In genomic region chr4:3674479-3674851, GRCh38 we compare ENCODE assay signal across 25 cellular contexts.
"Had no signal": no experiment of that assay in that cellular context is flagged by ENCODE, and none has a peak within 500 bp of the region (broad histone marks: within the 10 kb centered on the region; RNA-seq: fewer than 3 reads in every experiment).

No MANE protein-coding gene starts in this region.

- H3K4me1 Mint-ChIP-seq: activated CD4-positive, alpha-beta T cell treated with anti-CD3 and anti-CD28 coated beads, Interleukin-2, amount 10 ng/mL, durations not matched to agents 7 days and 5 days; activated CD8-positive, alpha-beta memory T cell treated with anti-CD3 and anti-CD28 coated beads, Interleukin-2, amount 10 ng/mL, durations not matched to agents 7 days and 5 days; T-cell had no signal

- DNase-seq: activated CD4-positive, alpha-beta T cell treated with anti-CD3 and anti-CD28 coated beads, Interleukin-2, amount 10 ng/mL, durations not matched to agents 7 days and 5 days; activated CD4-positive, CD25-positive, alpha-beta regulatory T cell treated with anti-CD3 and anti-CD28 coated beads, Interleukin-2, amount 50 U/mL, for 72 hours; activated CD8-positive, alpha-beta memory T cell treated with anti-CD3 and anti-CD28 coated beads, Interleukin-2, amount 10 ng/mL, durations not matched to agents 7 days and 5 days; activated CD8-positive, alpha-beta T cell treated with anti-CD3 and anti-CD28 coated beads for 36 hours; activated gamma-delta T cell; activated naive CD4-positive, alpha-beta T cell treated with anti-CD3 and anti-CD28 coated beads, Interleukin-2, amount 50 U/mL, for 16 hours; activated T-cell treated with anti-CD3 and anti-CD28 coated beads for 4 hours; anterior cingulate cortex; caudate nucleus; dermis blood vessel endothelial cell; effector CD8-positive, alpha-beta T cell; erythroblast; foreskin fibroblast; stimulated activated CD4-positive, alpha-beta T cell treated with anti-CD3 and anti-CD28 coated beads, Interleukin-12 subunit alpha, Interleukin-12 subunit beta, amount 100 ng/mL, for 4 hours; stimulated activated CD4-positive, alpha-beta T cell treated with anti-CD3 and anti-CD28 coated beads, Interleukin-4, amount 100 ng/mL, for 4 hours; stimulated activated naive CD8-positive, alpha-beta T cell treated with anti-CD3 and anti-CD28 coated beads, Interleukin-15, Interleukin-2, amounts not matched to agents 100 U/mL and 50 U/mL, for 24 hours; T-cell had no signal

- H3K27me3 Mint-ChIP-seq: activated CD4-positive, alpha-beta T cell treated with anti-CD3 and anti-CD28 coated beads, Interleukin-2, amount 10 ng/mL, durations not matched to agents 7 days and 5 days; activated CD8-positive, alpha-beta memory T cell treated with anti-CD3 and anti-CD28 coated beads, Interleukin-2, amount 10 ng/mL, durations not matched to agents 7 days and 5 days had no signal

- H3K36me3 ChIP-seq: prostate gland, tibial artery had no signal

- H3K4me1 ChIP-seq: tibial artery had no signal

- H3K27ac ChIP-seq: tibial artery, VCaP had no signal

- H3K27ac Mint-ChIP-seq: activated CD4-positive, alpha-beta T cell treated with anti-CD3 and anti-CD28 coated beads, Interleukin-2, amount 10 ng/mL, durations not matched to agents 7 days and 5 days; activated CD8-positive, alpha-beta memory T cell treated with anti-CD3 and anti-CD28 coated beads, Interleukin-2, amount 10 ng/mL, durations not matched to agents 7 days and 5 days; activated CD8-positive, alpha-beta T cell treated with anti-CD3 and anti-CD28 coated beads for 36 hours; activated T-helper 1 cell treated with anti-CD3 and anti-CD28 coated beads, Interleukin-12 subunit alpha, Interleukin-12 subunit beta, Interleukin-2, Interleukin-4 antibody, amounts not matched to agents 30 ng/mL and 10 ng/mL and 1 ng/mL, durations not matched to agents 14 hours and 24 hours and 36 hours; brain; T-cell; T-helper 2 cell treated with Interferon-gamma antibody and Interleukin-4, amounts not matched to agents 5 μg/mL and 100 μg/mL, for 36 hours had no signal

- H3K9me3 ChIP-seq: mucosa of descending colon, prostate gland, tibial artery had no signal

- H3K4me3 Mint-ChIP-seq: activated CD4-positive, alpha-beta T cell treated with anti-CD3 and anti-CD28 coated beads, Interleukin-2, amount 10 ng/mL, durations not matched to agents 7 days and 5 days; activated CD8-positive, alpha-beta memory T cell treated with anti-CD3 and anti-CD28 coated beads, Interleukin-2, amount 10 ng/mL, durations not matched to agents 7 days and 5 days; activated CD8-positive, alpha-beta T cell treated with anti-CD3 and anti-CD28 coated beads for 36 hours; activated T-helper 1 cell treated with anti-CD3 and anti-CD28 coated beads, Interleukin-12 subunit alpha, Interleukin-12 subunit beta, Interleukin-2, Interleukin-4 antibody, amounts not matched to agents 30 ng/mL and 10 ng/mL and 1 ng/mL, durations not matched to agents 14 hours and 24 hours and 36 hours; brain; neural crest cell; T-cell; T-helper 2 cell treated with Interferon-gamma antibody and Interleukin-4, amounts not matched to agents 5 μg/mL and 100 μg/mL, for 36 hours had no signal

- ATAC-seq: activated CD8-positive, alpha-beta memory T cell treated with anti-CD3 and anti-CD28 coated beads, Interleukin-2, amount 10 ng/mL, durations not matched to agents 7 days and 5 days; activated CD8-positive, alpha-beta T cell treated with anti-CD3 and anti-CD28 coated beads for 36 hours; mucosa of descending colon; stimulated activated naive CD8-positive, alpha-beta T cell treated with anti-CD3 and anti-CD28 coated beads, Interleukin-15, Interleukin-2, amounts not matched to agents 100 U/mL and 50 U/mL, for 24 hours; T-cell had no signal

- H3K9me3 Mint-ChIP-seq: activated CD8-positive, alpha-beta T cell treated with anti-CD3 and anti-CD28 coated beads for 36 hours; neural crest cell; T-cell; T-helper 2 cell treated with Interferon-gamma antibody and Interleukin-4, amounts not matched to agents 5 μg/mL and 100 μg/mL, for 36 hours had no signal

- H3K4me3 ChIP-seq: mucosa of descending colon, prostate gland, tibial artery had no signal

- H3K36me3 Mint-ChIP-seq: activated CD8-positive, alpha-beta memory T cell treated with anti-CD3 and anti-CD28 coated beads, Interleukin-2, amount 10 ng/mL, durations not matched to agents 7 days and 5 days; brain; T-cell had no signal
